ENCODE assay signal across 19 cellular contexts in the genomic region with DNA sequence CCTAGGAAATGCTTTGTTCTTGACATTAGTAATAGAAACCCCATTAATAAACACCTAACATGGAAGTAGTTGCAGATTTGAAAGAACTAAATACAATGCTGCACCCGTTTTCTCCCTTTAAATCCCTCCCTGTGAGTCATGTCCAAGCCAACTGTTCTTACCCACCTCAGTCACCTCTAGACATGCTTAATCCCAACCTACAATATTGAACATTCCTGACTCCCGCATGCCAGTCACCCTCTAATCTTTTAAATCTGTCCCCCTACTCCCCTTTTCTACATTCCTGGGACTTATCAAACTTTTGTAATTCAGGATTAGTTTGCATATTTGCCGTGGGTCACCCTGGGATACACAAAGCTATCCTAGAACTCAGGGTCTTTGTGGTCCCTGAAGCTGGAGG.
A peak's percentile ranks its signal among the peaks of the same experiment; 100 is the strongest.
DNase-seq lines count a peak whose midpoint lies in the region; TF ChIP-seq lines count a peak whose summit lies in the region.
"Had no signal": no experiment of that assay in that cellular context is flagged by ENCODE, and none has a peak within 500 bp of the region (broad histone marks: within the 10 kb centered on the region; RNA-seq: fewer than 3 reads in every experiment).

No MANE protein-coding gene starts in this region.

- peak overlapping the region; percentile 31 for H4K8ac ChIP-seq in mesenchymal stem cell (ENCODE audit: low read length)

- TF ChIP-seq EP300 in transverse colon (IDR thresholded peaks at IDR 0.05; ENCODE audit: low read depth), result no peak

- peak overlapping the region; percentile 79 for H2AK5ac ChIP-seq in mesenchymal stem cell (ENCODE audit: low read length, severe bottlenecking)

- H3K9me3 ChIP-seq in AG04450 (ENCODE audit: control insufficient read depth, insufficient read depth, low read length) (no peaks in the 10 kb centered on the region), mesenchymal stem cell (ENCODE audit: control insufficient read depth, low read length) (no peaks in the 10 kb centered on the region), transverse colon (no peaks in the 10 kb centered on the region), ascending aorta (no peaks in the 10 kb centered on the region)
- H3K9me3 ChIP-seq: stomach had no signal

- H3K4me2 ChIP-seq in mesenchymal stem cell (ENCODE audit: low read length, poor library complexity, severe bottlenecking), result no peak overlapping the region

- no peak overlapping the region for H3K14ac ChIP-seq in mesenchymal stem cell (ENCODE audit: low read length in 2 of 2)

- peak overlapping the region in 1 of 2 experiments; percentile 8 for H3K4ac ChIP-seq in mesenchymal stem cell (ENCODE audit: low read depth in 1 of 2, low read length in 2 of 2)

- intact Hi-C loops in transverse colon (cut with DNase I; ENCODE audit: low total_unique reads), result no loop called here
- intact Hi-C loops in ascending aorta (cut with DNase I), result no loop called here

- no peak overlapping the region for H2BK5ac ChIP-seq in mesenchymal stem cell (ENCODE audit: low read depth, low read length, poor library complexity, severe bottlenecking)

- DNase-seq in AG04450 (ENCODE audit: low read depth, low spot score) (no peak), HT1080 (ENCODE audit: low read depth) (peak; percentile 18), mesenchymal stem cell (peak; percentile 17), NCI-H1105 treated with DMSO at 0.1 percent for 48 hours (lab: John Stamatoyannopoulos, UW) (no peak), transverse colon (no peak), ascending aorta (ENCODE audit: low spot score in 2 of 2) (no peak), SHP77 (lab: John Stamatoyannopoulos, UW) (no peak)
- DNase-seq: activated gamma-delta T cell treated with Interleukin-2 at 50 U/mL for 16 hours; aorta; CD4-positive, alpha-beta memory T cell; foreskin melanocyte; GOT3; midbrain; NCI-H1048; NCI-H2107; NCI-H526 treated with DMSO at 0.1 percent for 48 hours; stomach had no signal

- H3K27me3 ChIP-seq in AG04450 (ENCODE audit: control insufficient read depth, insufficient read depth, low read length), result no peaks in the 10 kb centered on the region
- no peaks in the 10 kb centered on the region for H3K27me3 ChIP-seq in mesenchymal stem cell (ENCODE audit: control insufficient read depth in 1 of 2, insufficient read depth in 1 of 2, low read length in 2 of 2)
- no peaks in the 10 kb centered on the region for H3K27me3 ChIP-seq in transverse colon
- no peaks in the 10 kb centered on the region for H3K27me3 ChIP-seq in ascending aorta
- H3K27me3 ChIP-seq: stomach had no signal

- POLR2A ChIA-PET in AG04450 (lab: Yijun Ruan, JAX), result no interaction called here

- no peak overlapping the region for H3K4me3 ChIP-seq in AG04450 (ENCODE audit: low read depth, low read length)
- no peak overlapping the region for H3K4me3 ChIP-seq in mesenchymal stem cell (ENCODE audit: insufficient read depth in 1 of 2, low read depth in 1 of 2, low read length in 2 of 2)
- no peak overlapping the region for H3K4me3 ChIP-seq in transverse colon
- no peak overlapping the region for H3K4me3 ChIP-seq in ascending aorta
- H3K4me3 ChIP-seq: stomach had no signal

- H4K91ac ChIP-seq in mesenchymal stem cell (ENCODE audit: low read length), result peak overlapping the region; percentile 78

- CTCF ChIA-PET in AG04450 (lab: Charles Lee), result interaction anchor here (1.0 kb wide), 1 partner anchor 378 kb away, joined by 4 read pairs; no protein-coding TSS in a partner anchor

- H3K9ac ChIP-seq in mesenchymal stem cell (ENCODE audit: low read length), result no peak overlapping the region

- no peaks in the 10 kb centered on the region for H3K79me1 ChIP-seq in mesenchymal stem cell (replicated peaks; ENCODE audit: low read length, poor library complexity, severe bottlenecking)

- H2BK120ac ChIP-seq in mesenchymal stem cell (ENCODE audit: low read depth, low read length), result peak overlapping the region; percentile 81

- peak overlapping the region; percentile 43 for H3K27ac ChIP-seq in AG04450 (ENCODE audit: low read depth, low read length)
- peak overlapping the region; percentile 66; the same call in 1 of the 2 replicates for H3K27ac ChIP-seq in VCaP
- H3K27ac ChIP-seq in mesenchymal stem cell (ENCODE audit: low read length, poor library complexity, severe bottlenecking), result no peak overlapping the region
- H3K27ac ChIP-seq in transverse colon, result peak overlapping the region in 1 of 4 donors; percentile 7
- H3K27ac ChIP-seq in ascending aorta, result no peak overlapping the region
- H3K27ac ChIP-seq: HL-60, stomach had no signal

- H3K4me1 ChIP-seq in mesenchymal stem cell (ENCODE audit: control insufficient read depth, insufficient read depth, low read depth, low read length), result peaks cover 4% of the 10 kb centered on the region
- peaks cover 0 to 6% (median 0%) of the 10 kb centered on the region in 4 donors for H3K4me1 ChIP-seq in transverse colon
- no peaks in the 10 kb centered on the region for H3K4me1 ChIP-seq in ascending aorta

- no peak for TF ChIP-seq POLR2A in transverse colon (IDR thresholded peaks at IDR 0.05)

- H3K36me3 ChIP-seq in mesenchymal stem cell (ENCODE audit: control insufficient read depth in 1 of 2, insufficient read depth in 2 of 2, low read depth in 1 of 2, low read length in 2 of 2) (no peaks in the 10 kb centered on the region), transverse colon (no peaks in the 10 kb centered on the region), ascending aorta (no peaks in the 10 kb centered on the region)
- H3K36me3 ChIP-seq: stomach had no signal

- peak overlapping the region in 1 of 2 experiments; percentile 93 for H2BK12ac ChIP-seq in mesenchymal stem cell (ENCODE audit: low read length in 2 of 2)

- in situ Hi-C loops in transverse colon (cut with MboI; ENCODE audit: low pct_ligation_motif_present in 1 of 4, low pct_unique_long_range_greater_than_20kb in 1 of 4, low sequenced_read_pairs in 3 of 4), result no loop called here

- H3K23ac ChIP-seq in mesenchymal stem cell (ENCODE audit: low read length in 2 of 2), result no peak overlapping the region

- peak overlapping the region; percentile 11 to 66 for H3K18ac ChIP-seq in mesenchymal stem cell (ENCODE audit: low read depth in 1 of 2, low read length in 2 of 2)

- 50% methylated on average over 2 of the region's 3 CpGs for WGBS in mesenchymal stem cell
- WGBS in transverse colon (ENCODE audit: low coverage in 1 of 2), 2 donors, result 67 to 86% methylated on average over 2 to 3 of the region's 3 CpGs

- no peak for TF ChIP-seq CTCF in AG04450 (IDR thresholded peaks at IDR 0.05; ENCODE audit: low read depth, low read length)
- TF ChIP-seq CTCF in VCaP (conservative IDR thresholded peaks at IDR 0.05), result no peak
- no peak for TF ChIP-seq CTCF in transverse colon (IDR thresholded peaks at IDR 0.05)
- no peak for TF ChIP-seq CTCF in ascending aorta (IDR thresholded peaks at IDR 0.05)

- no peak overlapping the region for H2BK15ac ChIP-seq in mesenchymal stem cell (ENCODE audit: low read depth, poor library complexity, severe bottlenecking)

- H2AFZ ChIP-seq in mesenchymal stem cell (ENCODE audit: low read depth, low read length), result no peak overlapping the region

Comparison
In these comparisons a context has a peak if more than half of its experiments do, and no peak if none do; other contexts are left out.
1. DNase-seq: peak in HT1080 (single experiment) and mesenchymal stem cell (single experiment); none in AG04450 (single experiment), NCI-H1105 treated with DMSO at 0.1 percent for 48 hours (single experiment), transverse colon (single experiment), ascending aorta (0 of 2) and SHP77 (0 of 2).
2. H3K27ac ChIP-seq: peak in AG04450 (single experiment) and VCaP (single experiment); none in mesenchymal stem cell (single experiment) and ascending aorta (0 of 2).